ENCODE assay signal across 8 cellular contexts in the genomic region with DNA sequence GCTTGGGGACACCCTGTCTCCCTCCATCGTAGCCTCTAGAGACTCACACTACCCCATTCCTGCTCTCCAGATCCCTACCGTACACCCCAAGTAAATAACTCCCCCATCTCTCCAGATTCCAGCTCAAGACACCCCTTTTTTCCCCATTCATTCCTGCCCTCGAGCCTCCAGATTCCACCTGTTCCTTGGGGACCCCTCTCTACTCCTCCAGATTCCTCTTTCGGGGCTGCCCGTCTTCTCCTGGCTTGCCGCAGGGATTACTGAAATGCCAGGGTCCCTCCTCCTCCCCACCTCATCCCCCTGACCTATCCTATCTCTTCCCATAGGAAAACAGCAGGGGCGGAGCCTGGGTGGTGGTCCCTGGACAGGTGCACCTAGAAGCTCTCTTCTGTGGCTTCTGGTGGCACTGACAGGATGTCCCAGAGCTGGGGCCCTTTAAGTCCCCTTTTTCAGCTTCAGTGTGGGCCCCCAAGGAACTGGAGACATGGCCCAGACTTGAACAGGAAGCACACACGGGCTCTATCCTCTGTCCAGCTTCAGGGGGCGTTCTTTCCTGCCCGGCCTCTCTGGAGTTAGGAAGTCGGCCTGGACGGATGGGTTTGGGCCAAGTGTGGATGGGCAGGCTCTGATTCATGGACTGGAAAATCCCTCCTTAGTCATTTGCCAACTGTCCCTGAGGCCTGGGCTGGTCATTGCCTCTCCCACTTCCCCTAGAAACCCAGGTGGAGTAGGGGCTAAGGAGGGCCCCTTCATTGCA.
DNase-seq lines count a peak whose midpoint lies in the region; ATAC-seq and TF ChIP-seq lines count a peak whose summit lies in the region.

No MANE protein-coding gene starts in this region.

- no peaks in the 10 kb centered on the region for H3K9me3 ChIP-seq in Loucy (ENCODE audit: insufficient read depth, low read depth, low read length)

- H3K36me3 ChIP-seq in Loucy (ENCODE audit: insufficient read depth, low read length): no peaks in the 10 kb centered on the region
- H3K36me3 ChIP-seq in brain microvascular endothelial cell (replicated peaks): peaks cover 8% of the 10 kb centered on the region

- H3K4me3 ChIP-seq in Loucy (ENCODE audit: low read length, poor library complexity, severe bottlenecking): peak overlapping the region; percentile 90
- H3K4me3 ChIP-seq in brain microvascular endothelial cell (ENCODE audit: low read depth, low read length): peak overlapping the region; percentile 70

- peak overlapping the region; percentile 77 for H3K27ac Mint-ChIP-seq in stimulated activated memory B cell treated with anti-CD40 and anti-IgM and Interleukin-4, amounts not matched to agents 10 μg/mL and 1 μg/mL and 100 μg/mL, for 72 hours

- peaks cover 15% of the 10 kb centered on the region for H3K36me3 Mint-ChIP-seq in stimulated activated memory B cell treated with anti-CD40 and anti-IgM and Interleukin-4, amounts not matched to agents 10 μg/mL and 1 μg/mL and 100 μg/mL, for 72 hours

- no peaks in the 10 kb centered on the region for H3F3A ChIP-seq in Loucy (ENCODE audit: low read depth)

- TF ChIP-seq CTCF in Loucy (conservative IDR thresholded peaks at IDR 0.05; ENCODE audit: low read length): no peak
- TF ChIP-seq CTCF in brain microvascular endothelial cell (IDR thresholded peaks at IDR 0.05; ENCODE audit: low read depth, low read length, missing control alignments): peak; percentile 58

- H3K9me2 ChIP-seq in Loucy (replicated peaks; ENCODE audit: low read depth, low read length): no peaks in the 10 kb centered on the region

- in situ Hi-C loops in brain microvascular endothelial cell (cut with HindIII; ENCODE audit: low pct_ligation_motif_present, low sequenced_read_pairs): no loop called here

- H3K4me1 Mint-ChIP-seq in stimulated activated memory B cell treated with anti-CD40 and anti-IgM and Interleukin-4, amounts not matched to agents 10 μg/mL and 1 μg/mL and 100 μg/mL, for 72 hours: peaks cover 37% of the 10 kb centered on the region

- no peaks in the 10 kb centered on the region for H3K9me3 Mint-ChIP-seq in stimulated activated memory B cell treated with anti-CD40 and anti-IgM and Interleukin-4, amounts not matched to agents 10 μg/mL and 1 μg/mL and 100 μg/mL, for 72 hours

- peak overlapping the region; percentile 82 for H3K4me3 Mint-ChIP-seq in stimulated activated memory B cell treated with anti-CD40 and anti-IgM and Interleukin-4, amounts not matched to agents 10 μg/mL and 1 μg/mL and 100 μg/mL, for 72 hours

- DNase-seq in EL (peak; percentile 98), brain microvascular endothelial cell (peak; percentile 88), iris pigment epithelial cell (ENCODE audit: low read depth) (peak; percentile 93), NCI-H2171 treated with DMSO at 0.1 percent for 48 hours (lab: John Stamatoyannopoulos, UW) (no peak), RPMI8226 (no peak)

- H3K27me3 Mint-ChIP-seq in stimulated activated memory B cell treated with anti-CD40 and anti-IgM and Interleukin-4, amounts not matched to agents 10 μg/mL and 1 μg/mL and 100 μg/mL, for 72 hours: no peaks in the 10 kb centered on the region

- H3K4me2 ChIP-seq in Loucy (ENCODE audit: low read depth, low read length, poor library complexity, severe bottlenecking): peak overlapping the region; percentile 82

- H3K79me2 ChIP-seq in Loucy (ENCODE audit: insufficient read depth, low read length): peaks cover 16% of the 10 kb centered on the region; the same call in 1 of the 2 replicates

- H3K27me3 ChIP-seq in Loucy (ENCODE audit: insufficient read depth, low read length, poor library complexity, severe bottlenecking): no peaks in the 10 kb centered on the region
- H3K27me3 ChIP-seq in brain microvascular endothelial cell (replicated peaks): no peaks in the 10 kb centered on the region

- H3K27ac ChIP-seq in brain microvascular endothelial cell: peak overlapping the region; percentile 92

- peak overlapping the region; percentile 78 for H3K9ac ChIP-seq in Loucy (ENCODE audit: low read depth, low read length, poor library complexity, severe bottlenecking)

- peak; percentile 39 for ATAC-seq in stimulated activated memory B cell treated with anti-CD40 and anti-IgM and Interleukin-4, amounts not matched to agents 10 μg/mL and 1 μg/mL and 100 μg/mL, for 72 hours
- no peak for ATAC-seq in GM18498 (IDR thresholded peaks at IDR 0.05; ENCODE audit: unreplicated experiment)

- H3K4me1 ChIP-seq in Loucy (ENCODE audit: insufficient read depth, low read length, poor library complexity, severe bottlenecking): peaks cover 19% of the 10 kb centered on the region

- no peaks in the 10 kb centered on the region for H4K20me1 ChIP-seq in Loucy (ENCODE audit: insufficient read depth, low read length, poor library complexity, severe bottlenecking)

- H2AFZ ChIP-seq in Loucy (ENCODE audit: low read length): no peak overlapping the region

Comparison
In these comparisons a context has a peak if more than half of its experiments do, and no peak if none do; other contexts are left out.
1. DNase-seq: peak in EL (single experiment), brain microvascular endothelial cell (single experiment) and iris pigment epithelial cell (single experiment); none in NCI-H2171 treated with DMSO at 0.1 percent for 48 hours (single experiment) and RPMI8226 (single experiment).